ENCODE assay signal across 8 cellular contexts in the genomic region with DNA sequence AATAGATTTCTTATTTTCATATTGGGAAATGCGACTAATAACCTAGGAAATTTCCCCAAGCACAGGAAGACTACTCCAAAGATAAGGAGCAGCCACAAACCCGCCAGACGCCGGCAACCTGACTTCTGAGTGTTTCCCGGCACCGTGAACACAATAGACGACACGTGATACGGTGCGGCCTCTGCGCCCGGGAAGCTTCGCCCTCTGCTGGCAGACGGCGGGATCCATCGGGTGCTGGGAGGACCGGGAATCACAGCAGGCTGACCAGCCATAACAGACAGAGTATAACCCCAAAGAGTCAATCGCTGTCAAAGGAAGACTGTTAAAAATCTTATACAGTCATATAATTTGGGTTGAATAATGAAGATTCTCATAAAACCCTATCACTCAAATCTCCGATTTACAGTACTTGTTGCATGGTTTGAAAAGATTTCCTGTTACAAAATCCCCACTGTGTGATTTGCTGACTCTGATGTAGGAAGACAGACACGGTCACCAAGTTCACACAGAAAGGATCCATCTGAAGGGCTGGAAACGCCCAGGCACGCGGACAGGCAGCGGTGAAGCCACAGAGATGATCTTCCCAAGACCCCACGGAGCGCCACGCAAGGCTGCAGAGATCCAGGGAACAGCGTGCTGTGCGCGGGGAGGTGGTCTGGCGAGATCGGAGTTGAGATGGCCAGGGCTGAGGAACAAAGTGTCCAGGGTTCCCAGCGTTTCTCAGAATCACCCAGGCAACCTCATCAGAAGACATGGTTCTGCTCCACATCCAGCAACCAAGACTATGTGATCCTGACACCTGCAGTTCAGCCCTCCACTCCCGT.
DNase-seq lines count a peak whose midpoint lies in the region; ATAC-seq, FAIRE-seq and TF ChIP-seq lines count a peak whose summit lies in the region.

No MANE protein-coding gene starts in this region.

- DNase-seq in CD4-positive, CD25-positive, alpha-beta regulatory T cell = peak; percentile 49 to 67 (median 62)
- DNase-seq in NCI-H748 (lab: John Stamatoyannopoulos, UW; ENCODE audit: unreplicated experiment) (peak; percentile 89), H1 (ENCODE audit: low read depth in 1 of 2, low spot score in 2 of 2) (peak; percentile 50 to 93), mesendoderm (peak; percentile 93)
- peak; percentile 38 to 54 for DNase-seq in activated CD8-positive, alpha-beta memory T cell treated with anti-CD3 and anti-CD28 coated beads for 4 hours (ENCODE audit: low read depth in 2 of 2)
- DNase-seq in stimulated activated CD8-positive, alpha-beta memory T cell treated with anti-CD3 and anti-CD28 coated beads, Interleukin-15, amount 100 ng/mL, for 24 hours (ENCODE audit: low read depth) = peak; percentile 55

- no peak overlapping the region for H2AFZ ChIP-seq in H1 (ENCODE audit: low read length)

- H3K4ac ChIP-seq in H1 (replicated peaks; ENCODE audit: insufficient read length, low read depth, low read length) = peak overlapping the region; percentile 94
- H3K4ac ChIP-seq in mesendoderm (ENCODE audit: low read depth, low read length) = peak overlapping the region; percentile 95

- H3K36me3 ChIP-seq in CD4-positive, CD25-positive, alpha-beta regulatory T cell (ENCODE audit: control insufficient read depth, insufficient read depth, low read length) = peaks cover 3% of the 10 kb centered on the region
- H3K36me3 ChIP-seq in H1 (ENCODE audit: control insufficient read depth in 2 of 4, insufficient read depth in 4 of 4, low read length in 3 of 4) (no peaks in the 10 kb centered on the region; a peak in 1 of 8 replicates), mesendoderm (ENCODE audit: control insufficient read depth, insufficient read depth, low read length) (no peaks in the 10 kb centered on the region)

- peaks cover 9 to 26% (median 18%) of the 10 kb centered on the region in 4 donors for H3K4me1 Mint-ChIP-seq in CD4-positive, CD25-positive, alpha-beta regulatory T cell

- no peaks in the 10 kb centered on the region for H3K9me3 ChIP-seq in CD4-positive, CD25-positive, alpha-beta regulatory T cell (ENCODE audit: control insufficient read depth in 2 of 2, low read length in 2 of 2)
- H3K9me3 ChIP-seq in H1 (ENCODE audit: insufficient read depth in 2 of 2, low read depth in 1 of 2, low read length in 1 of 2) = no peaks in the 10 kb centered on the region

- H4K8ac ChIP-seq in H1 (ENCODE audit: extremely low read depth, insufficient read depth, low read length) = peak overlapping the region; percentile 91; the same call in 1 of the 2 replicates
- H4K8ac ChIP-seq in mesendoderm (ENCODE audit: low read depth, low read length) = no peak overlapping the region

- no peaks in the 10 kb centered on the region for H3K23me2 ChIP-seq in H1 (ENCODE audit: low read depth, low read length)

- no peak overlapping the region for H2AK5ac ChIP-seq in H1 (ENCODE audit: low read depth, low read length)
- no peak overlapping the region for H2AK5ac ChIP-seq in mesendoderm (ENCODE audit: low read length)

- no peak for TF ChIP-seq EP300 in H1 (IDR thresholded peaks at IDR 0.05; ENCODE audit: borderline replicate concordance in 1 of 2, low read depth in 2 of 2, low read length in 2 of 2)

- H3K9me3 Mint-ChIP-seq in CD4-positive, CD25-positive, alpha-beta regulatory T cell = no peaks in the 10 kb centered on the region

- H3K18ac ChIP-seq in H1 (ENCODE audit: extremely low read depth, low read length) = peak overlapping the region; percentile 83
- H3K18ac ChIP-seq in mesendoderm (ENCODE audit: low read length) = peak overlapping the region; percentile 33

- H3K23ac ChIP-seq in H1 (ENCODE audit: insufficient read length) = no peak overlapping the region
- H3K23ac ChIP-seq in mesendoderm (ENCODE audit: low read length) = no peak overlapping the region

- 46% methylated on average over 34 of the region's 34 CpGs; no CpG with 5 or more reads in 1 of the 2 experiments for WGBS in H1 (ENCODE audit: extremely low coverage in 1 of 2, insufficient coverage in 1 of 2, insufficient read length in 1 of 2, insufficient replicate concordance in 2 of 2, low coverage in 1 of 2, low lambda C conversion rate in 2 of 2, missing lambda C conversion rate in 1 of 2), 2 experiments
- no CpG with 5 or more reads among the region's 34 CpGs for WGBS in mesendoderm (ENCODE audit: extremely low coverage, insufficient coverage, low lambda C conversion rate)

- peaks cover 1 to 2% of the 10 kb centered on the region in 2 experiments for H4K20me1 ChIP-seq in H1 (replicated peaks in 1 of 2; ENCODE audit: control insufficient read depth in 1 of 2, insufficient read depth in 2 of 2, low read length in 2 of 2)

- no peak overlapping the region for H3K9ac ChIP-seq in H1 (replicated peaks in 1 of 4; ENCODE audit: extremely low read depth in 1 of 4, low read depth in 3 of 4, low read length in 3 of 4)
- H3K9ac ChIP-seq in mesendoderm (ENCODE audit: low read length) = peak overlapping the region; percentile 54

- H3K79me2 ChIP-seq in H1 (ENCODE audit: control insufficient read depth in 1 of 2, insufficient read depth in 2 of 2, low read length in 2 of 2) (peaks cover 0 to 3% of the 10 kb centered on the region in 2 experiments; a peak in 1 of 4 replicates), mesendoderm (ENCODE audit: control insufficient read depth, insufficient read depth, low read length) (no peaks in the 10 kb centered on the region)

- no peak for TF ChIP-seq POLR2A in H1 (IDR thresholded peaks at IDR 0.05; ENCODE audit: control extremely low read depth in 1 of 2, low read depth in 2 of 2, low read length in 2 of 2)

- POLR2A ChIA-PET in H1 (lab: Charles Lee; ENCODE audit: partially characterized antibody) = interaction anchor here (0.7 to 1.0 kb wide), 3 partner anchors 10 to 348 kb away, joined by 3 read pairs; no protein-coding TSS in a partner anchor

- H3K27ac Mint-ChIP-seq in CD4-positive, CD25-positive, alpha-beta regulatory T cell = peak overlapping the region; percentile 9 to 92 (median 85)

- no peak overlapping the region; a peak in 1 of 4 replicates for H3K4me2 ChIP-seq in H1 (ENCODE audit: insufficient read depth in 1 of 2, low read depth in 2 of 2, low read length in 2 of 2)
- no peak overlapping the region for H3K4me2 ChIP-seq in mesendoderm (ENCODE audit: low read length)

- CTCF ChIA-PET in H1 (lab: Charles Lee; ENCODE audit: partially characterized antibody) = interaction anchor here (0.9 to 1.9 kb wide), 13 partner anchors 8 to 559 kb away, joined by 3 to 10 read pairs (median 5); no protein-coding TSS in a partner anchor

- H3K14ac ChIP-seq in H1 (ENCODE audit: insufficient read length) = no peak overlapping the region

- H3K27ac ChIP-seq in CD4-positive, CD25-positive, alpha-beta regulatory T cell (ENCODE audit: insufficient read depth, low read length, poor library complexity, severe bottlenecking) = no peak overlapping the region
- H3K27ac ChIP-seq in H1 (ENCODE audit: low read depth, low read length) (0 out of 2 replicates have a peak overlapping the region, but pooled peaks have one; percentile 37), mesendoderm (ENCODE audit: low read depth, low read length) (peak overlapping the region; percentile 4)

- H3K56ac ChIP-seq in H1 (replicated peaks; ENCODE audit: insufficient read length, low read depth, low read length) (no peak overlapping the region), mesendoderm (ENCODE audit: low read length) (peak overlapping the region; percentile 77)

- H3K4me1 ChIP-seq in CD4-positive, CD25-positive, alpha-beta regulatory T cell (ENCODE audit: control insufficient read depth, insufficient read depth, low read length, poor library complexity, severe bottlenecking) = peaks cover 3% of the 10 kb centered on the region
- peaks cover 3 to 10% (median 8%) of the 10 kb centered on the region in 4 experiments for H3K4me1 ChIP-seq in H1 (replicated peaks in 1 of 4; ENCODE audit: control insufficient read depth in 3 of 4, insufficient read depth in 4 of 4, low read length in 3 of 4)
- H3K4me1 ChIP-seq in mesendoderm (ENCODE audit: control insufficient read depth, low read depth, low read length) = peaks cover 5% of the 10 kb centered on the region

- H2BK5ac ChIP-seq in H1 (ENCODE audit: low read depth, low read length) = 0 out of 2 replicates have a peak overlapping the region, but pooled peaks have one; percentile 10
- no peak overlapping the region for H2BK5ac ChIP-seq in mesendoderm (ENCODE audit: low read length)

- TF ChIP-seq CTCF in H1 (IDR thresholded peaks at IDR 0.05; ENCODE audit: control extremely low read depth in 1 of 3, insufficient read depth in 1 of 3, low read depth in 1 of 3, low read length in 3 of 3) = peak; percentile 84 to 94 (median 94)

- peak; percentile 86 for ATAC-seq in CD4-positive, CD25-positive, alpha-beta regulatory T cell (ENCODE audit: low read depth in 2 of 2)
- ATAC-seq in GM19455 (IDR thresholded peaks at IDR 0.05; ENCODE audit: unreplicated experiment) = peak; percentile 99
- ATAC-seq in HG03565 (IDR thresholded peaks at IDR 0.05; ENCODE audit: unreplicated experiment) = peak; percentile 100

- H2BK12ac ChIP-seq in H1 (ENCODE audit: low read depth, low read length) = 0 out of 2 replicates have a peak overlapping the region, but pooled peaks have one; percentile 6

- H2BK120ac ChIP-seq in H1 (replicated peaks; ENCODE audit: low read depth, low read length) (no peak overlapping the region), mesendoderm (ENCODE audit: low read depth, low read length) (no peak overlapping the region)

- FAIRE-seq in H1 (lab: Jason Lieb, UNC) = no peak

- peak overlapping the region; percentile 97 for H4K91ac ChIP-seq in H1 (replicated peaks; ENCODE audit: insufficient read length, low read length)

- peak overlapping the region; percentile 32 for H3K4me3 ChIP-seq in CD4-positive, CD25-positive, alpha-beta regulatory T cell (ENCODE audit: low read depth, low read length)
- no peak overlapping the region; a peak in 1 of 8 replicates for H3K4me3 ChIP-seq in H1 (ENCODE audit: extremely low read depth in 1 of 4, insufficient read depth in 2 of 4, low read depth in 3 of 4, low read length in 4 of 4)
- no peak overlapping the region for H3K4me3 ChIP-seq in mesendoderm (ENCODE audit: low read length)

- H3K79me1 ChIP-seq in H1 (ENCODE audit: low read depth, low read length) (no peaks in the 10 kb centered on the region; the same call in 1 of the 2 replicates), mesendoderm (ENCODE audit: low read length) (peaks cover 3% of the 10 kb centered on the region)

- peak overlapping the region in 1 of 4 donors; percentile 53 for H3K4me3 Mint-ChIP-seq in CD4-positive, CD25-positive, alpha-beta regulatory T cell

- peaks cover 21% of the 10 kb centered on the region for H3K36me3 Mint-ChIP-seq in CD4-positive, CD25-positive, alpha-beta regulatory T cell

- H2BK15ac ChIP-seq in H1 (ENCODE audit: low read length) (no peak overlapping the region), mesendoderm (replicated peaks; ENCODE audit: low read depth) (no peak overlapping the region)

- TF ChIP-seq RAD21 in H1 (IDR thresholded peaks at IDR 0.05 in 1 of 2, conservative IDR thresholded peaks at IDR 0.05 in 1 of 2; ENCODE audit: low read depth in 2 of 2, low read length in 2 of 2) = peak; percentile 83 to 84

- no peak overlapping the region for H4K5ac ChIP-seq in H1 (ENCODE audit: insufficient read length, low read depth, low read length)
- no peak overlapping the region for H4K5ac ChIP-seq in mesendoderm (ENCODE audit: low read length)

- H2BK20ac ChIP-seq in H1 (ENCODE audit: low read length) = no peak overlapping the region

- no peaks in the 10 kb centered on the region for H3K27me3 Mint-ChIP-seq in CD4-positive, CD25-positive, alpha-beta regulatory T cell

- no peaks in the 10 kb centered on the region for H3K27me3 ChIP-seq in CD4-positive, CD25-positive, alpha-beta regulatory T cell (ENCODE audit: control insufficient read depth, insufficient read depth, low read length)
- H3K27me3 ChIP-seq in H1 (replicated peaks in 1 of 4; ENCODE audit: control insufficient read depth in 3 of 4, extremely low read depth in 1 of 4, insufficient read depth in 3 of 4, low read length in 3 of 4) (no peaks in the 10 kb centered on the region), mesendoderm (ENCODE audit: insufficient read depth, low read length, poor library complexity) (no peaks in the 10 kb centered on the region)
